In genomic region chr17:4945944-4946280, GRCh38 we compare ENCODE assay signal across 8 cellular contexts. TPM values are rescaled to one million over a fixed set of nuclear protein-coding genes. Genes with fewer than 3 reads are reported as not detected.
A peak's percentile ranks its signal among the peaks of the same experiment; 100 is the strongest.
DNase-seq lines count a peak whose midpoint lies in the region; ATAC-seq and TF ChIP-seq lines count a peak whose summit lies in the region.

No MANE protein-coding gene starts in this region.

- peak overlapping the region; percentile 99 for H3K27ac Mint-ChIP-seq in activated CD4-positive, alpha-beta T cell treated with anti-CD3 and anti-CD28 coated beads, Interleukin-2, amount 10 ng/mL, durations not matched to agents 7 days and 5 days
- H3K27ac Mint-ChIP-seq in activated CD8-positive, alpha-beta T cell treated with anti-CD3 and anti-CD28 coated beads, Interleukin-2, amount 10 ng/mL, durations not matched to agents 7 days and 5 days = peak overlapping the region; percentile 88

- no peak for TF ChIP-seq POLR2A in suprapubic skin (IDR thresholded peaks at IDR 0.05)

- H3K9me3 Mint-ChIP-seq in activated CD4-positive, alpha-beta T cell treated with anti-CD3 and anti-CD28 coated beads, Interleukin-2, amount 10 ng/mL, durations not matched to agents 7 days and 5 days = no peaks in the 10 kb centered on the region
- H3K9me3 Mint-ChIP-seq in activated CD8-positive, alpha-beta T cell treated with anti-CD3 and anti-CD28 coated beads, Interleukin-2, amount 10 ng/mL, durations not matched to agents 7 days and 5 days (ENCODE audit: insufficient read depth) = no peaks in the 10 kb centered on the region

- peak overlapping the region; percentile 98 for H3K4me3 ChIP-seq in iPS-20b (ENCODE audit: low read length)
- H3K4me3 ChIP-seq in suprapubic skin = peak overlapping the region; percentile 85

- WGBS in suprapubic skin = 13% methylated on average over 4 of the region's 4 CpGs

- H3K4me1 Mint-ChIP-seq in activated CD4-positive, alpha-beta T cell treated with anti-CD3 and anti-CD28 coated beads, Interleukin-2, amount 10 ng/mL, durations not matched to agents 7 days and 5 days = peaks cover 46% of the 10 kb centered on the region
- peaks cover 52% of the 10 kb centered on the region for H3K4me1 Mint-ChIP-seq in activated CD8-positive, alpha-beta T cell treated with anti-CD3 and anti-CD28 coated beads, Interleukin-2, amount 10 ng/mL, durations not matched to agents 7 days and 5 days (ENCODE audit: low read depth)

- no peak for DNase-seq in activated CD4-positive, alpha-beta T cell treated with anti-CD3 and anti-CD28 coated beads, Interleukin-2, amount 10 ng/mL, durations not matched to agents 7 days and 5 days
- no peak for DNase-seq in activated CD4-positive, alpha-beta T cell treated with anti-CD3 and anti-CD28 coated beads for 1 hour
- DNase-seq in activated CD8-positive, alpha-beta T cell treated with anti-CD3 and anti-CD28 coated beads, Interleukin-2, amount 10 ng/mL, durations not matched to agents 7 days and 5 days = no peak
- DNase-seq in suprapubic skin (ENCODE audit: low spot score in 2 of 2) (no peak), head of caudate nucleus (no peak)

- H3K9me3 ChIP-seq in iPS-20b (ENCODE audit: insufficient read depth, low read depth, low read length) (no peaks in the 10 kb centered on the region), suprapubic skin (no peaks in the 10 kb centered on the region)

- peak overlapping the region; percentile 99 for H3K9ac ChIP-seq in iPS-20b (ENCODE audit: low read depth, low read length)

- no peak for TF ChIP-seq CTCF in suprapubic skin (IDR thresholded peaks at IDR 0.05)

- no peaks in the 10 kb centered on the region for H3K27me3 Mint-ChIP-seq in activated CD4-positive, alpha-beta T cell treated with anti-CD3 and anti-CD28 coated beads, Interleukin-2, amount 10 ng/mL, durations not matched to agents 7 days and 5 days
- no peaks in the 10 kb centered on the region for H3K27me3 Mint-ChIP-seq in activated CD8-positive, alpha-beta T cell treated with anti-CD3 and anti-CD28 coated beads, Interleukin-2, amount 10 ng/mL, durations not matched to agents 7 days and 5 days (ENCODE audit: low read depth)

- POLR2A ChIA-PET in activated CD4-positive, alpha-beta T cell treated with anti-CD3 and anti-CD28 coated beads, Interleukin-2, amount 10 ng/mL, durations not matched to agents 7 days and 5 days (lab: Charles Lee) = interaction anchor here (6.2 kb wide), 1 partner anchor 22 kb away, joined by 44 read pairs; the partner anchor contains the start of gene SPAG7
- POLR2A ChIA-PET in activated CD8-positive, alpha-beta T cell treated with anti-CD3 and anti-CD28 coated beads, Interleukin-2, amount 10 ng/mL, durations not matched to agents 7 days and 5 days (lab: Charles Lee) = interaction anchor here (0.6 to 10.0 kb wide), 8 partner anchors 9 to 236 kb away, joined by 3 to 239 read pairs (median 3); partner anchors contain the start of genes CAMTA2 and SPAG7

- intact Hi-C loops in head of caudate nucleus (cut with DNase I) = no loop called here

- H3K27ac ChIP-seq in iPS-20b (ENCODE audit: low read length) = no peak overlapping the region
- peak overlapping the region; percentile 98 for H3K27ac ChIP-seq in suprapubic skin

- H3K27me3 ChIP-seq in iPS-20b (ENCODE audit: insufficient read depth, low read length) = no peaks in the 10 kb centered on the region
- no peaks in the 10 kb centered on the region for H3K27me3 ChIP-seq in suprapubic skin

- peak overlapping the region; percentile 92 for H3K4me3 Mint-ChIP-seq in activated CD4-positive, alpha-beta T cell treated with anti-CD3 and anti-CD28 coated beads, Interleukin-2, amount 10 ng/mL, durations not matched to agents 7 days and 5 days
- peak overlapping the region; percentile 97 for H3K4me3 Mint-ChIP-seq in activated CD8-positive, alpha-beta T cell treated with anti-CD3 and anti-CD28 coated beads, Interleukin-2, amount 10 ng/mL, durations not matched to agents 7 days and 5 days

- H3K36me3 ChIP-seq in iPS-20b (ENCODE audit: insufficient read depth, low read depth, low read length) (peaks cover 55% of the 10 kb centered on the region), suprapubic skin (peaks cover 30% of the 10 kb centered on the region)

- no peak for ATAC-seq in activated CD8-positive, alpha-beta T cell treated with anti-CD3 and anti-CD28 coated beads, Interleukin-2, amount 10 ng/mL, durations not matched to agents 7 days and 5 days
- ATAC-seq in HG03439 (IDR thresholded peaks at IDR 0.05; ENCODE audit: unreplicated experiment) (no peak), HG03175 (IDR thresholded peaks at IDR 0.05; ENCODE audit: unreplicated experiment) (no peak)

- CTCF ChIA-PET in activated CD4-positive, alpha-beta T cell treated with anti-CD3 and anti-CD28 coated beads, Interleukin-2, amount 10 ng/mL, durations not matched to agents 7 days and 5 days (lab: Charles Lee) = interaction anchor here (0.9 kb wide), 1 partner anchor 22 kb away, joined by 3 read pairs; no protein-coding TSS in a partner anchor
- CTCF ChIA-PET in activated CD8-positive, alpha-beta T cell treated with anti-CD3 and anti-CD28 coated beads, Interleukin-2, amount 10 ng/mL, durations not matched to agents 7 days and 5 days (lab: Charles Lee) = interaction anchor here (1.1 to 3.5 kb wide), 4 partner anchors 11 to 116 kb away, joined by 3 to 13 read pairs (median 3); partner anchors contain the start of genes CHRNE and SPAG7

- H3K4me1 ChIP-seq in iPS-20b (ENCODE audit: insufficient read depth, low read length) = peaks cover 15% of the 10 kb centered on the region
- peaks cover 82% of the 10 kb centered on the region for H3K4me1 ChIP-seq in suprapubic skin

- no peak for TF ChIP-seq EP300 in suprapubic skin (IDR thresholded peaks at IDR 0.05)

- peaks cover 63% of the 10 kb centered on the region for H3K36me3 Mint-ChIP-seq in activated CD4-positive, alpha-beta T cell treated with anti-CD3 and anti-CD28 coated beads, Interleukin-2, amount 10 ng/mL, durations not matched to agents 7 days and 5 days (ENCODE audit: low read depth)
- peaks cover 71% of the 10 kb centered on the region for H3K36me3 Mint-ChIP-seq in activated CD8-positive, alpha-beta T cell treated with anti-CD3 and anti-CD28 coated beads, Interleukin-2, amount 10 ng/mL, durations not matched to agents 7 days and 5 days (ENCODE audit: low read depth)

RNA-seq across cellular contexts. Expression of gene PFN1, which starts 2.4 kb away (rescaled TPM):
- 1,000 to 10,000 TPM; 2,428 to 2,438 TPM for total RNA-seq in activated CD4-positive, alpha-beta T cell treated with anti-CD3 and anti-CD28 coated beads, Interleukin-2, amount 10 ng/mL, durations not matched to agents 7 days and 5 days
- 1,000 to 10,000 TPM; 2,493 to 2,581 TPM for total RNA-seq in activated CD8-positive, alpha-beta T cell treated with anti-CD3 and anti-CD28 coated beads, Interleukin-2, amount 10 ng/mL, durations not matched to agents 7 days and 5 days
- total RNA-seq in suprapubic skin = 100 to 1,000 TPM; 392 to 756 (median 686) TPM

RNA-seq across cellular contexts. Expression of gene ENO3, which starts 5.0 kb away (rescaled TPM):
- 10 to 100 TPM; 44.9 to 54.8 TPM for total RNA-seq in activated CD4-positive, alpha-beta T cell treated with anti-CD3 and anti-CD28 coated beads, Interleukin-2, amount 10 ng/mL, durations not matched to agents 7 days and 5 days
- 10 to 100 TPM; 26.6 to 34.3 TPM for total RNA-seq in activated CD8-positive, alpha-beta T cell treated with anti-CD3 and anti-CD28 coated beads, Interleukin-2, amount 10 ng/mL, durations not matched to agents 7 days and 5 days
- 1 to 10 TPM; 2.0 to 4.2 (median 3.2) TPM for total RNA-seq in suprapubic skin

RNA-seq across cellular contexts. Expression of gene RNF167, which starts 5.8 kb away (rescaled TPM):
- total RNA-seq in activated CD4-positive, alpha-beta T cell treated with anti-CD3 and anti-CD28 coated beads, Interleukin-2, amount 10 ng/mL, durations not matched to agents 7 days and 5 days = 100 to 1,000 TPM; 254 to 273 TPM
- total RNA-seq in activated CD8-positive, alpha-beta T cell treated with anti-CD3 and anti-CD28 coated beads, Interleukin-2, amount 10 ng/mL, durations not matched to agents 7 days and 5 days = 100 to 1,000 TPM; 239 to 245 TPM
- 100 to 1,000 TPM in 2 of 4 donors, 10 to 100 TPM in 2; 74.1 to 118 (median 99.4) TPM for total RNA-seq in suprapubic skin

RNA-seq across cellular contexts. Expression of gene SLC25A11, which starts 6.1 kb away (rescaled TPM):
- total RNA-seq in activated CD4-positive, alpha-beta T cell treated with anti-CD3 and anti-CD28 coated beads, Interleukin-2, amount 10 ng/mL, durations not matched to agents 7 days and 5 days = 10 to 100 TPM; 73.0 to 75.3 TPM
- total RNA-seq in activated CD8-positive, alpha-beta T cell treated with anti-CD3 and anti-CD28 coated beads, Interleukin-2, amount 10 ng/mL, durations not matched to agents 7 days and 5 days = 10 to 100 TPM; 78.5 to 86.4 TPM
- 10 to 100 TPM; 35.7 to 74.3 (median 41.6) TPM for total RNA-seq in suprapubic skin

RNA-seq across cellular contexts. Expression of gene GP1BA, which starts 13.8 kb away (rescaled TPM):
- total RNA-seq in activated CD4-positive, alpha-beta T cell treated with anti-CD3 and anti-CD28 coated beads, Interleukin-2, amount 10 ng/mL, durations not matched to agents 7 days and 5 days = not detected
- total RNA-seq in activated CD8-positive, alpha-beta T cell treated with anti-CD3 and anti-CD28 coated beads, Interleukin-2, amount 10 ng/mL, durations not matched to agents 7 days and 5 days = not detected
- total RNA-seq in suprapubic skin = not detected

Comparison
In these comparisons a context has a peak if more than half of its experiments do, and no peak if none do; other contexts are left out.
1. RNA of gene ENO3, which starts 5.0 kb away (total RNA-seq): 44.9 to 54.8 TPM in activated CD4-positive, alpha-beta T cell treated with anti-CD3 and anti-CD28 coated beads, Interleukin-2, amount 10 ng/mL, durations not matched to agents 7 days and 5 days and 26.6 to 34.3 TPM in activated CD8-positive, alpha-beta T cell treated with anti-CD3 and anti-CD28 coated beads, Interleukin-2, amount 10 ng/mL, durations not matched to agents 7 days and 5 days; 2.0 to 4.2 TPM in suprapubic skin; every median in the first group is over 4 times any median in the second.